ENCODE assay signal across 25 cellular contexts in genomic region chr2:61718965-61719364, GRCh38.
DNase-seq lines count a peak whose midpoint lies in the region; ATAC-seq, FAIRE-seq and TF ChIP-seq lines count a peak whose summit lies in the region.
"Had no signal": no experiment of that assay in that cellular context is flagged by ENCODE, and none has a peak within 500 bp of the region (broad histone marks: within the 10 kb centered on the region; RNA-seq: fewer than 3 reads in every experiment).

No MANE protein-coding gene starts in this region.

- TF ChIP-seq POLR2A in heart left ventricle (IDR thresholded peaks at IDR 0.05): no peak
- peak; percentile 28 to 55 for TF ChIP-seq POLR2A in gastrocnemius medialis (IDR thresholded peaks at IDR 0.05)
- TF ChIP-seq POLR2A in esophagus muscularis mucosa (IDR thresholded peaks at IDR 0.05; ENCODE audit: low read depth): no peak

- WGBS in heart left ventricle, 4 donors: 42 to 74% (median 52%) methylated on average over 5 of the region's 5 CpGs
- WGBS in right cardiac atrium: 55% methylated on average over 5 of the region's 5 CpGs
- 91% methylated on average over 5 of the region's 5 CpGs for WGBS in esophagus muscularis mucosa

- no peaks in the 10 kb centered on the region for H3F3A ChIP-seq in GM23338 (replicated peaks; ENCODE audit: low read depth)

- H3K27ac ChIP-seq in GM23338 (ENCODE audit: low read depth) (no peak overlapping the region), heart left ventricle (peak overlapping the region in 8 of 12 donors; percentile 15 to 80 (median 62)), right cardiac atrium (ENCODE audit: low read length) (peak overlapping the region; percentile 89), gastrocnemius medialis (peak overlapping the region; percentile 84 to 92 (median 91)), esophagus muscularis mucosa (replicated peaks in 1 of 4) (no peak overlapping the region)
- H3K27ac ChIP-seq: SJSA1 had no signal

- peak overlapping the region; percentile 11; the same call in 1 of the 2 replicates for H3K27ac Mint-ChIP-seq in GM23338

- H3K27me3 ChIP-seq in GM23338 (ENCODE audit: insufficient read depth) (no peaks in the 10 kb centered on the region), heart left ventricle (no peaks in the 10 kb centered on the region), right cardiac atrium (ENCODE audit: control insufficient read depth, insufficient read depth) (no peaks in the 10 kb centered on the region), gastrocnemius medialis (no peaks in the 10 kb centered on the region), esophagus muscularis mucosa (no peaks in the 10 kb centered on the region)
- H3K27me3 ChIP-seq: BE2C, SJSA1 had no signal

- no peaks in the 10 kb centered on the region; the same call in 2 of the 3 replicates for H3K4me1 Mint-ChIP-seq in GM23338

- H3K36me3 Mint-ChIP-seq in GM23338 (ENCODE audit: low read depth): no peaks in the 10 kb centered on the region

- DNase-seq in GM23338 (ENCODE audit: low spot score) (no peak), heart left ventricle (peak in 4 of 5 donors; percentile 32 to 70 (median 60)), right cardiac atrium (peak; percentile 29 to 72 (median 68)), gastrocnemius medialis (peak; percentile 80), esophagus muscularis mucosa (ENCODE audit: extremely low spot score) (no peak), D721Med (ENCODE audit: insufficient read length, low spot score) (no peak), left colon (no peak)
- DNase-seq: 8988T, ACHN, BE2C, Calu3, DMS153, DND-41, H7, Kasumi-1, MV-4-11, NCI-H1105, NCI-H146, NCI-H1930, NCI-H446, NCI-H524 treated with DMSO at 0.1 percent for 48 hours, NCI-H774 had no signal

- H3K4me3 ChIP-seq in GM23338 (no peak overlapping the region), heart left ventricle (no peak overlapping the region), right cardiac atrium (ENCODE audit: low read length) (no peak overlapping the region), gastrocnemius medialis (no peak overlapping the region), esophagus muscularis mucosa (no peak overlapping the region)
- H3K4me3 ChIP-seq: SJSA1 had no signal

- H3K9me3 ChIP-seq in heart left ventricle: no peaks in the 10 kb centered on the region
- no peaks in the 10 kb centered on the region for H3K9me3 ChIP-seq in right cardiac atrium (ENCODE audit: control insufficient read depth, low read length)
- no peaks in the 10 kb centered on the region for H3K9me3 ChIP-seq in gastrocnemius medialis
- no peaks in the 10 kb centered on the region for H3K9me3 ChIP-seq in esophagus muscularis mucosa
- H3K9me3 ChIP-seq: BE2C, SJSA1 had no signal

- no peak for TF ChIP-seq EP300 in esophagus muscularis mucosa (IDR thresholded peaks at IDR 0.05)

- in situ Hi-C loops in gastrocnemius medialis (cut with MboI; ENCODE audit: low sequenced_read_pairs in 4 of 4): no loop called here

- FAIRE-seq in D721Med (lab: Jason Lieb, UNC): no peak
- FAIRE-seq: GM12892, RCC 7860 had no signal

- intact Hi-C loops in heart left ventricle (cut with DNase I): loop anchor here in 1 of 10 donors (2.0 kb wide), 1 partner anchor 58 kb away; no protein-coding TSS in a partner anchor
- intact Hi-C loops in right cardiac atrium (cut with DNase I): no loop called here
- intact Hi-C loops in gastrocnemius medialis (cut with DNase I; ENCODE audit: low total_unique reads): no loop called here
- intact Hi-C loops in esophagus muscularis mucosa (cut with DNase I): no loop called here
- intact Hi-C loops in left colon (cut with DNase I, micrococcal nuclease): no loop called here

- H3K4me2 ChIP-seq in GM23338: no peak overlapping the region

- H3K9me2 ChIP-seq in GM23338 (ENCODE audit: insufficient read depth): no peaks in the 10 kb centered on the region

- H3K4me3 Mint-ChIP-seq in GM23338: no peak overlapping the region

- ATAC-seq in GM23338: no peak
- peak; percentile 72 to 94 (median 84) for ATAC-seq in heart left ventricle
- ATAC-seq in right cardiac atrium: peak; percentile 87 to 88
- ATAC-seq in gastrocnemius medialis: peak; percentile 78 to 80
- no peak for ATAC-seq in left colon

- TF ChIP-seq CTCF in GM23338 (conservative IDR thresholded peaks at IDR 0.05; ENCODE audit: low read depth in 2 of 2) (no peak), heart left ventricle (IDR thresholded peaks at IDR 0.05) (no peak), gastrocnemius medialis (IDR thresholded peaks at IDR 0.05 in 4 of 5, conservative IDR thresholded peaks at IDR 0.05 in 1 of 5) (no peak), esophagus muscularis mucosa (IDR thresholded peaks at IDR 0.05) (no peak), D721Med (IDR thresholded peaks at IDR 0.05; ENCODE audit: insufficient read depth, missing control alignments) (no peak)

- H3K9me3 Mint-ChIP-seq in GM23338: no peaks in the 10 kb centered on the region; the same call in 2 of the 3 replicates

- H3K4me1 ChIP-seq in GM23338 (ENCODE audit: insufficient read depth) (no peaks in the 10 kb centered on the region), heart left ventricle (peaks cover 0 to 20% (median 0%) of the 10 kb centered on the region in 12 donors), right cardiac atrium (ENCODE audit: control insufficient read depth, insufficient read depth, low read length) (no peaks in the 10 kb centered on the region), gastrocnemius medialis (peaks cover 51 to 60% of the 10 kb centered on the region in 2 donors), esophagus muscularis mucosa (no peaks in the 10 kb centered on the region)
- H3K4me1 ChIP-seq: BE2C, SJSA1 had no signal

- peaks cover 2% of the 10 kb centered on the region for H3K27me3 Mint-ChIP-seq in GM23338 (ENCODE audit: insufficient read depth, low read depth, poor library complexity)

- H4K20me1 ChIP-seq in GM23338 (replicated peaks; ENCODE audit: insufficient read depth): no peaks in the 10 kb centered on the region

- peak overlapping the region; percentile 96 for H2AFZ ChIP-seq in GM23338

- H3K79me2 ChIP-seq in GM23338 (replicated peaks; ENCODE audit: insufficient read depth): no peaks in the 10 kb centered on the region

- no peaks in the 10 kb centered on the region for H3K36me3 ChIP-seq in GM23338 (ENCODE audit: insufficient read depth)
- H3K36me3 ChIP-seq in heart left ventricle: no peaks in the 10 kb centered on the region
- no peaks in the 10 kb centered on the region for H3K36me3 ChIP-seq in gastrocnemius medialis
- no peaks in the 10 kb centered on the region for H3K36me3 ChIP-seq in esophagus muscularis mucosa
- H3K36me3 ChIP-seq: BE2C, SJSA1 had no signal

TF ChIP-seq in GM23338, 12 proteins besides CTCF, POLR2A, EP300 and RAD21 (continues in another document):
- TF ChIP-seq EZH2 (IDR thresholded peaks at IDR 0.05; ENCODE audit: low read depth, unreplicated experiment): no peak
- no peak for TF ChIP-seq CREB1 (CRISPR knock-in tag; IDR thresholded peaks at IDR 0.05; ENCODE audit: low read depth)
- TF ChIP-seq NANOG (IDR thresholded peaks at IDR 0.05; ENCODE audit: borderline replicate concordance): no peak
- no peak for TF ChIP-seq POLR2AphosphoS5 (IDR thresholded peaks at IDR 0.05; ENCODE audit: low read depth)
- no peak for TF ChIP-seq ZNF331 (CRISPR knock-in tag; IDR thresholded peaks at IDR 0.05; ENCODE audit: low read depth)
- TF ChIP-seq ETS1 (IDR thresholded peaks at IDR 0.05): no peak
- no peak for TF ChIP-seq ZNF114 (CRISPR knock-in tag; IDR thresholded peaks at IDR 0.05)

Comparison
In these comparisons a context has a peak if more than half of its experiments do, and no peak if none do; other contexts are left out.
1. ATAC-seq: peak in heart left ventricle (4 of 4), right cardiac atrium (2 of 2) and gastrocnemius medialis (2 of 2); none in GM23338 (single experiment) and left colon (single experiment).
2. DNase-seq: peak in heart left ventricle (4 of 5), right cardiac atrium (3 of 3) and gastrocnemius medialis (2 of 2); none in GM23338 (single experiment), esophagus muscularis mucosa (single experiment), D721Med (single experiment) and left colon (0 of 2).
3. H3K27ac ChIP-seq: peak in heart left ventricle (8 of 12), right cardiac atrium (single experiment) and gastrocnemius medialis (4 of 4); none in GM23338 (single experiment) and esophagus muscularis mucosa (0 of 4).
4. POLR2A ChIP-seq: peak in gastrocnemius medialis (2 of 2); none in heart left ventricle (0 of 2) and esophagus muscularis mucosa (single experiment).